Comparison of ENCODE assay signal across 8 cellular contexts in genomic region chr4:1250527-1250812, GRCh38. TPM values are rescaled to one million over a fixed set of nuclear protein-coding genes. Genes with fewer than 3 reads are reported as not detected.
DNase-seq lines count a peak whose midpoint lies in the region; ATAC-seq, FAIRE-seq and TF ChIP-seq lines count a peak whose summit lies in the region.

No MANE protein-coding gene starts in this region.

- no peak; a peak in 1 of 4 replicates for TF ChIP-seq POLR2A in HepG2 (IDR thresholded peaks at IDR 0.05; ENCODE audit: insufficient read depth in 1 of 2, low read depth in 2 of 2, low read length in 2 of 2)

- BruUV-seq in HepG2 (replicated peaks; lab: Mats Ljungman, UMichigan), result no TSS peak

- FAIRE-seq in HepG2 (lab: Jason Lieb, UNC), result no peak

- CTCF ChIA-PET in activated CD4-positive, alpha-beta T cell treated with anti-CD3 and anti-CD28 coated beads, Interleukin-2, amount 10 ng/mL, durations not matched to agents 7 days and 5 days (lab: Charles Lee), result interaction anchor here (1.2 to 3.1 kb wide), 4 partner anchors 9 to 95 kb away, joined by 3 to 22 read pairs (median 4); no protein-coding TSS in a partner anchor
- CTCF ChIA-PET in HepG2 (lab: Yijun Ruan, JAX; ENCODE audit: low intra/inter-chr PET ratio, low total read pairs), result no interaction called here

- H3K27me3 Mint-ChIP-seq in activated CD4-positive, alpha-beta T cell treated with anti-CD3 and anti-CD28 coated beads, Interleukin-2, amount 10 ng/mL, durations not matched to agents 7 days and 5 days, result no peaks in the 10 kb centered on the region
- H3K27me3 Mint-ChIP-seq in activated naive CD8-positive, alpha-beta T cell treated with anti-CD3 and anti-CD28 coated beads, Interleukin-2, amount 10 ng/mL, durations not matched to agents 7 days and 5 days, result no peaks in the 10 kb centered on the region

- peaks cover 66% of the 10 kb centered on the region for H3K4me1 Mint-ChIP-seq in activated CD4-positive, alpha-beta T cell treated with anti-CD3 and anti-CD28 coated beads, Interleukin-2, amount 10 ng/mL, durations not matched to agents 7 days and 5 days
- H3K4me1 Mint-ChIP-seq in activated naive CD8-positive, alpha-beta T cell treated with anti-CD3 and anti-CD28 coated beads, Interleukin-2, amount 10 ng/mL, durations not matched to agents 7 days and 5 days, result peaks cover 38% of the 10 kb centered on the region

- peak overlapping the region; percentile 81 for H3K9ac ChIP-seq in HepG2 (ENCODE audit: insufficient read depth, low read depth, low read length)

- peaks cover 42% of the 10 kb centered on the region for H3K79me2 ChIP-seq in HepG2 (ENCODE audit: insufficient read depth, low read length)

- no peak overlapping the region for H2AFZ ChIP-seq in HepG2 (ENCODE audit: low read length)

- peak overlapping the region; percentile 81 for H3K4me3 Mint-ChIP-seq in activated CD4-positive, alpha-beta T cell treated with anti-CD3 and anti-CD28 coated beads, Interleukin-2, amount 10 ng/mL, durations not matched to agents 7 days and 5 days
- peak overlapping the region; percentile 87 for H3K4me3 Mint-ChIP-seq in activated naive CD8-positive, alpha-beta T cell treated with anti-CD3 and anti-CD28 coated beads, Interleukin-2, amount 10 ng/mL, durations not matched to agents 7 days and 5 days

- H4K20me1 ChIP-seq in HepG2 (ENCODE audit: insufficient read depth, low read length), result peaks cover 20% of the 10 kb centered on the region

- H3K27ac ChIP-seq in HepG2 (ENCODE audit: extremely low read length, insufficient read depth, low read length), result peak overlapping the region; percentile 84
- H3K27ac ChIP-seq in thymus (ENCODE audit: low read depth), result peak overlapping the region; percentile 98

- peaks cover 16% of the 10 kb centered on the region; the same call in 1 of the 2 replicates for H3K9me3 ChIP-seq in HepG2 (ENCODE audit: low read length)
- peaks cover 1% of the 10 kb centered on the region for H3K9me3 ChIP-seq in thymus (ENCODE audit: control insufficient read depth)

- H3K36me3 ChIP-seq in HepG2 (replicated peaks in 1 of 2; ENCODE audit: control insufficient read depth in 1 of 2, insufficient read depth in 2 of 2, low read length in 2 of 2), result peaks cover 0 to 2% of the 10 kb centered on the region in 2 experiments; a peak in 1 of 5 replicates
- peaks cover 5% of the 10 kb centered on the region for H3K36me3 ChIP-seq in thymus (ENCODE audit: control insufficient read depth, insufficient read depth)

- H3K4me1 ChIP-seq in HepG2 (ENCODE audit: insufficient read depth, low read length) (peaks cover 57% of the 10 kb centered on the region), thymus (ENCODE audit: control insufficient read depth, insufficient read depth, low read length) (peaks cover 29% of the 10 kb centered on the region)

- POLR2A ChIA-PET in activated CD4-positive, alpha-beta T cell treated with anti-CD3 and anti-CD28 coated beads, Interleukin-2, amount 10 ng/mL, durations not matched to agents 7 days and 5 days (lab: Charles Lee), result no interaction called here
- POLR2A ChIA-PET in activated naive CD8-positive, alpha-beta T cell treated with anti-CD3 and anti-CD28 coated beads, Interleukin-2, amount 10 ng/mL, durations not matched to agents 7 days and 5 days (lab: Charles Lee), result interaction anchor here (0.8 to 5.9 kb wide), 8 partner anchors 16 to 462 kb away, joined by 3 to 82 read pairs (median 25); partner anchors contain the start of genes MAEA, SLBP, SPON2 and UVSSA
- POLR2A ChIA-PET in HepG2 (lab: Yijun Ruan, JAX), result interaction anchor here (1.3 to 4.1 kb wide), 5 partner anchors 39 to 96 kb away, joined by 3 to 43 read pairs (median 15); partner anchors contain the start of genes SPON2 and UVSSA

- no peak for TF ChIP-seq RAD21 in HepG2 (CRISPR knock-in tag; IDR thresholded peaks at IDR 0.05)

- peaks cover 25% of the 10 kb centered on the region for H3K9me3 Mint-ChIP-seq in activated CD4-positive, alpha-beta T cell treated with anti-CD3 and anti-CD28 coated beads, Interleukin-2, amount 10 ng/mL, durations not matched to agents 7 days and 5 days
- peaks cover 19% of the 10 kb centered on the region for H3K9me3 Mint-ChIP-seq in activated naive CD8-positive, alpha-beta T cell treated with anti-CD3 and anti-CD28 coated beads, Interleukin-2, amount 10 ng/mL, durations not matched to agents 7 days and 5 days

- H3K27ac Mint-ChIP-seq in activated CD4-positive, alpha-beta T cell treated with anti-CD3 and anti-CD28 coated beads, Interleukin-2, amount 10 ng/mL, durations not matched to agents 7 days and 5 days, result peak overlapping the region; percentile 96
- peak overlapping the region; percentile 95 for H3K27ac Mint-ChIP-seq in activated naive CD8-positive, alpha-beta T cell treated with anti-CD3 and anti-CD28 coated beads, Interleukin-2, amount 10 ng/mL, durations not matched to agents 7 days and 5 days

- no peak for ATAC-seq in activated naive CD8-positive, alpha-beta T cell treated with anti-CD3 and anti-CD28 coated beads, Interleukin-2, amount 10 ng/mL, durations not matched to agents 7 days and 5 days (ENCODE audit: low read depth)
- ATAC-seq in HepG2, result no peak
- no peak for ATAC-seq in GM18867 (IDR thresholded peaks at IDR 0.05; ENCODE audit: unreplicated experiment)
- ATAC-seq in GM19397 (IDR thresholded peaks at IDR 0.05; ENCODE audit: unreplicated experiment), result no peak

- 76% methylated on average over 6 of the region's 7 CpGs for WGBS in HepG2 (ENCODE audit: low lambda C conversion rate)
- 98% methylated on average over 7 of the region's 7 CpGs for WGBS in thymus

- no peak for TF ChIP-seq EP300 in HepG2 (IDR thresholded peaks at IDR 0.05; ENCODE audit: low read depth in 2 of 2, low read length in 2 of 2)
- no peak for TF ChIP-seq EP300 in HepG2 (CRISPR knock-in tag; IDR thresholded peaks at IDR 0.05; ENCODE audit: borderline replicate concordance)

- no peak for TF ChIP-seq CTCF in HepG2 (CRISPR knock-in tag; IDR thresholded peaks at IDR 0.05)

- DNase-seq in activated CD4-positive, alpha-beta T cell treated with anti-CD3 and anti-CD28 coated beads, Interleukin-2, amount 10 ng/mL, durations not matched to agents 7 days and 5 days, result no peak
- DNase-seq in activated CD4-positive, alpha-beta T cell treated with anti-CD3 and anti-CD28 coated beads for 4 hours, result no peak
- DNase-seq in activated naive CD8-positive, alpha-beta T cell treated with anti-CD3 and anti-CD28 coated beads, Interleukin-2, amount 10 ng/mL, durations not matched to agents 7 days and 5 days, result peak; percentile 27
- DNase-seq in HepG2 (ENCODE audit: low spot score) (no peak), NCI-H1436 (lab: John Stamatoyannopoulos, UW) (no peak)

- H3K27me3 ChIP-seq in HepG2 (ENCODE audit: control insufficient read depth in 1 of 2, insufficient read depth in 2 of 2, low read length in 2 of 2) (no peaks in the 10 kb centered on the region), thymus (ENCODE audit: control insufficient read depth, insufficient read depth) (no peaks in the 10 kb centered on the region)

- peak overlapping the region; percentile 79 for H3K4me2 ChIP-seq in HepG2 (ENCODE audit: low read depth, low read length)

- peak overlapping the region; percentile 68 to 78 (median 76); a peak in 3 of 6 replicates for H3K4me3 ChIP-seq in HepG2 (replicated peaks in 1 of 3; ENCODE audit: insufficient read depth in 1 of 3, low read depth in 2 of 3, low read length in 3 of 3)
- no peak overlapping the region for H3K4me3 ChIP-seq in thymus (ENCODE audit: low read length)

- peaks cover 59% of the 10 kb centered on the region for H3K36me3 Mint-ChIP-seq in activated CD4-positive, alpha-beta T cell treated with anti-CD3 and anti-CD28 coated beads, Interleukin-2, amount 10 ng/mL, durations not matched to agents 7 days and 5 days (ENCODE audit: low read depth)
- H3K36me3 Mint-ChIP-seq in activated naive CD8-positive, alpha-beta T cell treated with anti-CD3 and anti-CD28 coated beads, Interleukin-2, amount 10 ng/mL, durations not matched to agents 7 days and 5 days, result peaks cover 48% of the 10 kb centered on the region

- intact Hi-C loops in HepG2 (cut with micrococcal nuclease; ENCODE audit: unreplicated experiment), result no loop called here

- in situ Hi-C loops in HepG2 (cut with HindIII; ENCODE audit: extremely low pct_ligation_motif_present, low pct_unique_long_range_greater_than_20kb), result loop anchor here (5.0 kb wide), 1 partner anchor 92 kb away; no protein-coding TSS in a partner anchor

RNA-seq across cellular contexts. Expression of gene CTBP1, which starts 1.5 kb away (rescaled TPM):
- 100 to 1,000 TPM; 223 to 242 TPM for total RNA-seq in activated CD4-positive, alpha-beta T cell treated with anti-CD3 and anti-CD28 coated beads, Interleukin-2, amount 10 ng/mL, durations not matched to agents 7 days and 5 days
- 100 to 1,000 TPM; 194 to 211 TPM for total RNA-seq in activated naive CD8-positive, alpha-beta T cell treated with anti-CD3 and anti-CD28 coated beads, Interleukin-2, amount 10 ng/mL, durations not matched to agents 7 days and 5 days
- 106 and 112 TPM in 2 replicates for total RNA-seq in HepG2 (2016; rRNA removed; fragmentation: Illumina TruSeq; extraction: Trizol)
- total RNA-seq in HepG2 (2016; cell fraction: cytosol; rRNA removed; fragmentation: Illumina TruSeq; extraction: Trizol; ENCODE audit: low read depth), result 119 TPM in 2 replicates
- 83.8 and 121 TPM in 2 replicates for total RNA-seq in HepG2 (2016; cell fraction: insoluble cytoplasmic fraction; rRNA removed; fragmentation: Illumina TruSeq; extraction: Trizol)
- total RNA-seq in HepG2 (2016; cell fraction: membrane; rRNA removed; fragmentation: Illumina TruSeq; extraction: Trizol), result 133 and 173 TPM in 2 replicates
- total RNA-seq in HepG2 (2016; cell fraction: nucleus; rRNA removed; fragmentation: Illumina TruSeq; extraction: Trizol), result 51.5 and 60.9 TPM in 2 replicates
- polyA plus RNA-seq in HepG2 (2011; rRNA removed) (78.5 and 123 TPM in 2 replicates), thymus (188 TPM)
- 87.2 and 182 TPM in 2 replicates for polyA plus RNA-seq in HepG2 (2011; cell fraction: cytosol; rRNA removed)
- polyA plus RNA-seq in HepG2 (2011; cell fraction: nucleus; rRNA removed), result 489 and 636 TPM in 2 replicates
- polyA plus RNA-seq in HepG2 (2012), result 69.0 and 92.6 TPM in 2 replicates
- polyA plus RNA-seq in HepG2 (2016; cell fraction: cytosol; fragmentation: Illumina TruSeq; extraction: Trizol; ENCODE audit: low read depth), result 49.5 and 64.7 TPM in 2 replicates
- 101 and 112 TPM in 2 replicates for polyA plus RNA-seq in HepG2 (2016; cell fraction: insoluble cytoplasmic fraction; fragmentation: Illumina TruSeq; extraction: Trizol; ENCODE audit: low read depth)
- polyA plus RNA-seq in HepG2 (2016; cell fraction: membrane; fragmentation: Illumina TruSeq; extraction: Trizol; ENCODE audit: low read depth), result 103 and 116 TPM in 2 replicates
- 152 and 155 TPM in 2 replicates for polyA plus RNA-seq in HepG2 (2016; cell fraction: nucleus; fragmentation: Illumina TruSeq; extraction: Trizol; ENCODE audit: insufficient read depth, low read depth)
- 136 and 350 TPM in 2 replicates for polyA minus RNA-seq in HepG2 (2011; rRNA and poly(A)+ RNA removed; ENCODE audit: low replicate concordance)
- 85.1 and 100 TPM in 2 replicates for polyA minus RNA-seq in HepG2 (2011; cell fraction: cytosol; rRNA and poly(A)+ RNA removed)
- 47.7 and 48.4 TPM in 2 replicates for polyA minus RNA-seq in HepG2 (2011; cell fraction: nucleus; rRNA and poly(A)+ RNA removed)

RNA-seq across cellular contexts. Expression of gene MAEA, which starts 39.2 kb away (rescaled TPM):
- 10 to 100 TPM; 63.8 to 69.0 TPM for total RNA-seq in activated CD4-positive, alpha-beta T cell treated with anti-CD3 and anti-CD28 coated beads, Interleukin-2, amount 10 ng/mL, durations not matched to agents 7 days and 5 days
- 10 to 100 TPM; 73.2 to 82.9 TPM for total RNA-seq in activated naive CD8-positive, alpha-beta T cell treated with anti-CD3 and anti-CD28 coated beads, Interleukin-2, amount 10 ng/mL, durations not matched to agents 7 days and 5 days
- total RNA-seq in HepG2 (2016; rRNA removed; fragmentation: Illumina TruSeq; extraction: Trizol), result 52.0 and 65.2 TPM in 2 replicates
- 10.0 and 10.5 TPM in 2 replicates for total RNA-seq in HepG2 (2016; cell fraction: cytosol; rRNA removed; fragmentation: Illumina TruSeq; extraction: Trizol; ENCODE audit: low read depth)
- 55.0 and 59.4 TPM in 2 replicates for total RNA-seq in HepG2 (2016; cell fraction: insoluble cytoplasmic fraction; rRNA removed; fragmentation: Illumina TruSeq; extraction: Trizol)
- 23.7 and 24.2 TPM in 2 replicates for total RNA-seq in HepG2 (2016; cell fraction: membrane; rRNA removed; fragmentation: Illumina TruSeq; extraction: Trizol)
- 30.2 and 31.7 TPM in 2 replicates for total RNA-seq in HepG2 (2016; cell fraction: nucleus; rRNA removed; fragmentation: Illumina TruSeq; extraction: Trizol)
- 57.1 and 60.7 TPM in 2 replicates for polyA plus RNA-seq in HepG2 (2011; rRNA removed)
- polyA plus RNA-seq in HepG2 (2011; cell fraction: cytosol; rRNA removed), result 48.5 and 73.3 TPM in 2 replicates
- polyA plus RNA-seq in HepG2 (2011; cell fraction: nucleus; rRNA removed), result 171 and 221 TPM in 2 replicates
- polyA plus RNA-seq in HepG2 (2012), result 28.9 and 30.8 TPM in 2 replicates
- polyA plus RNA-seq in HepG2 (2016; cell fraction: cytosol; fragmentation: Illumina TruSeq; extraction: Trizol; ENCODE audit: low read depth), result 5.9 and 6.3 TPM in 2 replicates
- 60.8 and 67.1 TPM in 2 replicates for polyA plus RNA-seq in HepG2 (2016; cell fraction: insoluble cytoplasmic fraction; fragmentation: Illumina TruSeq; extraction: Trizol; ENCODE audit: low read depth)
- 15.8 and 16.9 TPM in 2 replicates for polyA plus RNA-seq in HepG2 (2016; cell fraction: membrane; fragmentation: Illumina TruSeq; extraction: Trizol; ENCODE audit: low read depth)
- polyA plus RNA-seq in HepG2 (2016; cell fraction: nucleus; fragmentation: Illumina TruSeq; extraction: Trizol; ENCODE audit: insufficient read depth, low read depth), result 69.6 and 72.4 TPM in 2 replicates
- polyA minus RNA-seq in HepG2 (2011; rRNA and poly(A)+ RNA removed; ENCODE audit: low replicate concordance), result 56.6 and 139 TPM in 2 replicates
- 41.7 and 45.7 TPM in 2 replicates for polyA minus RNA-seq in HepG2 (2011; cell fraction: cytosol; rRNA and poly(A)+ RNA removed)
- 40.9 and 44.3 TPM in 2 replicates for polyA minus RNA-seq in HepG2 (2011; cell fraction: nucleus; rRNA and poly(A)+ RNA removed)
- polyA plus RNA-seq in thymus, result 113 TPM
